ENCODE assay signal across 8 cellular contexts in genomic region chr6:121334299-121335104, GRCh38. TPM values are rescaled to one million over a fixed set of nuclear protein-coding genes. Genes with fewer than 3 reads are reported as not detected.
DNase-seq lines count a peak whose midpoint lies in the region; ATAC-seq and TF ChIP-seq lines count a peak whose summit lies in the region.

TBC1D32 (minus strand) TSS chr6:121334480; CDS start chr6:121334430, 50 bp downstream.

- TF ChIP-seq POLR2A in breast epithelium (IDR thresholded peaks at IDR 0.05) = peak; percentile 7

- H3K4me3 ChIP-seq in AG04449 (ENCODE audit: low read depth, low read length) (peak within 1 kb of the TSS; percentile 79), breast epithelium (peak within 1 kb of the TSS; percentile 64 to 80 (median 80)), iPS-20b (ENCODE audit: low read length) (peak within 1 kb of the TSS; percentile 75), skeletal muscle tissue (ENCODE audit: low read length in 3 of 3) (peak within 1 kb of the TSS; percentile 85 to 96 (median 95))

- DNase-seq in AG04449 (ENCODE audit: low read depth, low spot score) (peak; percentile 19), NCI-H2196 (lab: John Stamatoyannopoulos, UW; ENCODE audit: unreplicated experiment) (peak; percentile 91), breast epithelium (ENCODE audit: low spot score in 2 of 2) (peak; percentile 86 to 87)

- peak within 1 kb of the TSS; percentile 71; the same call in 1 of the 2 replicates for H3K9ac ChIP-seq in iPS-20b (ENCODE audit: low read depth, low read length)
- peak within 1 kb of the TSS; percentile 82 to 86 (median 85) for H3K9ac ChIP-seq in skeletal muscle tissue (ENCODE audit: low read depth in 1 of 3, low read length in 3 of 3)

- intact Hi-C loops in breast epithelium (cut with DNase I; ENCODE audit: low total_unique reads) = loop anchor here (5.0 kb wide), 1 partner anchor 1238 kb away; no protein-coding TSS in a partner anchor

- peak within 1 kb of the TSS; percentile 79 for H3K27ac ChIP-seq in VCaP
- peak within 1 kb of the TSS; percentile 98 to 100 for H3K27ac ChIP-seq in breast epithelium
- H3K27ac ChIP-seq in iPS-20b (ENCODE audit: low read length) = no peak within 1 kb of the TSS
- peak within 1 kb of the TSS; percentile 94 for H3K27ac ChIP-seq in skeletal muscle tissue (ENCODE audit: low read depth, low read length)

- H3K4me1 ChIP-seq in breast epithelium (no peaks in the 10 kb centered on the region), iPS-20b (ENCODE audit: insufficient read depth, low read length) (no peaks in the 10 kb centered on the region), skeletal muscle tissue (ENCODE audit: control insufficient read depth in 3 of 3, insufficient read depth in 3 of 3, low read length in 3 of 3) (peaks cover 0 to 7% (median 2%) of the 10 kb centered on the region in 3 donors)

- ATAC-seq in GM18873 (IDR thresholded peaks at IDR 0.05; ENCODE audit: low FRiP score, unreplicated experiment) = peak; percentile 94
- peak; percentile 93 for ATAC-seq in HG03135 (IDR thresholded peaks at IDR 0.05; ENCODE audit: unreplicated experiment)

- H3K27me3 ChIP-seq in breast epithelium = no peaks in the 10 kb centered on the region
- no peaks in the 10 kb centered on the region for H3K27me3 ChIP-seq in iPS-20b (ENCODE audit: insufficient read depth, low read length)
- H3K27me3 ChIP-seq in skeletal muscle tissue (ENCODE audit: control insufficient read depth in 3 of 3, insufficient read depth in 3 of 3, low read length in 3 of 3) = no peaks in the 10 kb centered on the region

- CTCF ChIA-PET in AG04449 (lab: Yijun Ruan, JAX) = interaction anchor here (0.7 to 1.5 kb wide), 5 partner anchors 16 to 850 kb away, joined by 3 to 6 read pairs (median 3); no protein-coding TSS in a partner anchor

- H3K36me3 ChIP-seq in breast epithelium = no peaks in the 10 kb centered on the region
- no peaks in the 10 kb centered on the region for H3K36me3 ChIP-seq in iPS-20b (ENCODE audit: insufficient read depth, low read depth, low read length)
- H3K36me3 ChIP-seq in skeletal muscle tissue (ENCODE audit: control insufficient read depth in 3 of 3, insufficient read depth in 3 of 3, low read length in 3 of 3) = no peaks in the 10 kb centered on the region

- no peaks in the 10 kb centered on the region for H3K9me3 ChIP-seq in breast epithelium
- H3K9me3 ChIP-seq in iPS-20b (ENCODE audit: insufficient read depth, low read depth, low read length) = no peaks in the 10 kb centered on the region
- H3K9me3 ChIP-seq in skeletal muscle tissue (ENCODE audit: control insufficient read depth in 3 of 3, low read length in 3 of 3) = no peaks in the 10 kb centered on the region

- POLR2A ChIA-PET in AG04449 (lab: Yijun Ruan, JAX) = interaction anchor here (0.7 to 1.3 kb wide), 2 partner anchors 24 to 256 kb away, joined by 3 to 7 read pairs; no protein-coding TSS in a partner anchor

- TF ChIP-seq CTCF in AG04449 (IDR thresholded peaks at IDR 0.05; ENCODE audit: insufficient read depth, low read length, missing control alignments) = no peak
- TF ChIP-seq CTCF in VCaP (conservative IDR thresholded peaks at IDR 0.05) = no peak
- peak in 2 of 3 donors; percentile 13 to 21 for TF ChIP-seq CTCF in breast epithelium (IDR thresholded peaks at IDR 0.05)

RNA-seq across cellular contexts. Expression of gene TBC1D32, which starts in this region (rescaled TPM):
- 10 to 100 TPM in 2 of 3 donors, 1 to 10 TPM in 1; 5.8 to 26.3 (median 18.7) TPM for total RNA-seq in breast epithelium
- 14.6 TPM for total RNA-seq in skeletal muscle tissue

Comparison
In these comparisons a context has a peak if more than half of its experiments do, and no peak if none do; other contexts are left out.
1. DNase-seq: peak in every context shown above with its lines; median percentile 91 in NCI-H2196; 86 in breast epithelium; 19 in AG04449.
2. CTCF ChIP-seq: peak in breast epithelium (2 of 3); none in AG04449 (single experiment) and VCaP (single experiment).
3. Peak in every context shown above with its lines, with median percentiles within 50 percentile points of each other: H3K4me3 ChIP-seq.